In the genomic region with DNA sequence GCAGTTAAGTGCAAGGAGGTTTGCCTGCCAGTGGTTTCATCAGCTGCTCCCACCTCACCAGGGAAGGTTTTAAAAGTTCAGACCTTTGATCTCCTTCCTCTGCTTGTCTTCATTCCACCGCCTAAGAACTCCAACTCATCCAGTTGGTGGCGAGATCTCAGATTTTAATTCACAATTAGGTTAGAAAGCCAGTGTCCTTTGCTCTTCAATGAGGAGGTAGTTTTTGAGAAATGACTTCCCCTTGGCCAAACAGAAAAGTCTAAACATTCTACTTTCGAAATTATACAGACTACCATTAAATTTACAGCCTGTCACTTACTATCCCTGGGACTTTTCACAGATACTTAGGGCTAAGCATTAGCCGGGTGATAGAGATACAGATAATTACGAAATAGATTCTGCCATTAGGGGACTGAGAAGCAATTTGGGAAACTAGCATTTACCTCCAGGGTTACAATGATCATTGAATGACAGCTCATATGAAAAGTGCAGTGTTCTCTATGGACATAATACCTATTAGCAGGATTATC, we compare ENCODE assay signal across 24 cellular contexts.
"Had no signal": no experiment of that assay in that cellular context is flagged by ENCODE, and none has a peak within 500 bp of the region (broad histone marks: within the 10 kb centered on the region; RNA-seq: fewer than 3 reads in every experiment).

No MANE protein-coding gene starts in this region.

- H3K27ac Mint-ChIP-seq: activated CD4-positive, alpha-beta memory T cell treated with anti-CD3 and anti-CD28 coated beads, Interleukin-2, amount 10 ng/mL, durations not matched to agents 7 days and 5 days; activated CD4-positive, alpha-beta T cell treated with anti-CD3 and anti-CD28 coated beads for 36 hours; activated naive CD4-positive, alpha-beta T cell treated with anti-CD3 and anti-CD28 coated beads, Interleukin-2, amount 50 U/mL, for 24 hours; activated T-helper 17 cell treated with anti-CD3 and anti-CD28 coated beads, Interleukin-2, amount 50 U/mL, for 72 hours had no signal

- DNase-seq: activated CD4-positive, alpha-beta memory T cell treated with anti-CD3 and anti-CD28 coated beads, Interleukin-2, amount 10 ng/mL, durations not matched to agents 7 days and 5 days; activated CD4-positive, alpha-beta T cell treated with anti-CD3 and anti-CD28 coated beads for 36 hours; activated CD4-positive, alpha-beta T cell treated with anti-CD3 and anti-CD28 coated beads, Interleukin-2, amount 50 U/mL, for 1 hour; activated T-cell treated with anti-CD3 and anti-CD28 coated beads for 4 hours; activated T-cell treated with anti-CD3 and anti-CD28 coated beads, Interleukin-2, amount 50 U/mL, for 48 hours; aorta; Karpas-422; MM.1S; NCI-H1105; NCI-H1436; NCI-H1694 treated with DMSO at 0.1 percent for 48 hours; NCI-H2029 treated with DMSO at 0.1 percent for 48 hours; NCI-H345; NCI-H510A; NCI-H526 treated with DMSO at 0.1 percent for 48 hours; NCI-H82; PC-3; SHP77 treated with DMSO at 0.1 percent for 48 hours; T-helper 1 cell had no signal

- FAIRE-seq: K562 had no signal

- H3K4me3 ChIP-seq: breast epithelium, K562 had no signal

- H3K9me3 ChIP-seq: breast epithelium had no signal

- H3K4me1 Mint-ChIP-seq: activated CD4-positive, alpha-beta memory T cell treated with anti-CD3 and anti-CD28 coated beads, Interleukin-2, amount 10 ng/mL, durations not matched to agents 7 days and 5 days; activated CD4-positive, alpha-beta T cell treated with anti-CD3 and anti-CD28 coated beads for 36 hours; activated naive CD4-positive, alpha-beta T cell treated with anti-CD3 and anti-CD28 coated beads, Interleukin-2, amount 50 U/mL, for 24 hours; activated T-helper 17 cell treated with anti-CD3 and anti-CD28 coated beads, Interleukin-2, amount 50 U/mL, for 72 hours had no signal

- H3K27ac ChIP-seq: breast epithelium, WERI-Rb-1 had no signal

- H3K4me1 ChIP-seq: breast epithelium had no signal

- H3K27me3 Mint-ChIP-seq: activated CD4-positive, alpha-beta memory T cell treated with anti-CD3 and anti-CD28 coated beads, Interleukin-2, amount 10 ng/mL, durations not matched to agents 7 days and 5 days; activated CD4-positive, alpha-beta T cell treated with anti-CD3 and anti-CD28 coated beads for 36 hours; activated naive CD4-positive, alpha-beta T cell treated with anti-CD3 and anti-CD28 coated beads, Interleukin-2, amount 50 U/mL, for 24 hours; activated T-helper 17 cell treated with anti-CD3 and anti-CD28 coated beads, Interleukin-2, amount 50 U/mL, for 72 hours had no signal

- H3K27me3 ChIP-seq: breast epithelium had no signal

- H3K4me3 Mint-ChIP-seq: activated CD4-positive, alpha-beta memory T cell treated with anti-CD3 and anti-CD28 coated beads, Interleukin-2, amount 10 ng/mL, durations not matched to agents 7 days and 5 days; activated CD4-positive, alpha-beta T cell treated with anti-CD3 and anti-CD28 coated beads for 36 hours; activated naive CD4-positive, alpha-beta T cell treated with anti-CD3 and anti-CD28 coated beads, Interleukin-2, amount 50 U/mL, for 24 hours; activated T-helper 17 cell treated with anti-CD3 and anti-CD28 coated beads, Interleukin-2, amount 50 U/mL, for 72 hours had no signal

- H3K36me3 Mint-ChIP-seq: activated naive CD4-positive, alpha-beta T cell treated with anti-CD3 and anti-CD28 coated beads, Interleukin-2, amount 50 U/mL, for 24 hours had no signal

- H3K36me3 ChIP-seq: breast epithelium, WERI-Rb-1 had no signal
